In the genomic region with DNA sequence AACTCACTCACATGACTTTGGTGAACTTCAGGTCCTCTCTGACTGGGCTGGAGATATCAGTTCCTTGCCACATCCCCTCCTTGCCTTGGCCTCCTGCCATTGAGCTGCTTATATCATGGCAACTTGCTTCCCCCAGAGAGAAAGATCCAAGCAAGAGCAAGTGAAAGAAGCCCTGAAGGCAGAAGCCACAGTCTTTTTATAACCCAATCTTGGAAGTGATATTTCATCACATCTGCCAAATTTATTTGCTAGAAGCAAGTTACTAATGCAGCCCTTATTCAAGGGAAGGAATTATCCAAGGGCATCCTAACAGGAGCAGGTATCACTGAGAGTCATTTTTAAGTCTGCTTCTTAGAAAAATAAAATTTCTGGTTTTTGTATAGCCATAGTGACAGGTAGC, we compare ENCODE assay signal across 9 cellular contexts.
"Had no signal": no experiment of that assay in that cellular context is flagged by ENCODE, and none has a peak within 500 bp of the region (broad histone marks: within the 10 kb centered on the region; RNA-seq: fewer than 3 reads in every experiment).

No MANE protein-coding gene starts in this region.

- H3K9ac ChIP-seq: GM23248 had no signal

- H3K4me1 ChIP-seq: HAP-1 had no signal

- DNase-seq: GM23248, GOT3, H7, KBM-7 had no signal

- ATAC-seq: HCT116, HepG2 had no signal

- H3K4me3 ChIP-seq: GM23248, HAP-1 had no signal

- H3K9me3 ChIP-seq: HAP-1 had no signal

- H3K27ac ChIP-seq: GM23248, HL-60 had no signal

- H3K27ac Mint-ChIP-seq: IgD-negative memory B cell had no signal

- H3K36me3 ChIP-seq: HAP-1 had no signal

- H3K36me3 Mint-ChIP-seq: IgD-negative memory B cell had no signal

- H3K4me3 Mint-ChIP-seq: IgD-negative memory B cell had no signal

- H3K4me1 Mint-ChIP-seq: IgD-negative memory B cell had no signal
